In the genomic region with DNA sequence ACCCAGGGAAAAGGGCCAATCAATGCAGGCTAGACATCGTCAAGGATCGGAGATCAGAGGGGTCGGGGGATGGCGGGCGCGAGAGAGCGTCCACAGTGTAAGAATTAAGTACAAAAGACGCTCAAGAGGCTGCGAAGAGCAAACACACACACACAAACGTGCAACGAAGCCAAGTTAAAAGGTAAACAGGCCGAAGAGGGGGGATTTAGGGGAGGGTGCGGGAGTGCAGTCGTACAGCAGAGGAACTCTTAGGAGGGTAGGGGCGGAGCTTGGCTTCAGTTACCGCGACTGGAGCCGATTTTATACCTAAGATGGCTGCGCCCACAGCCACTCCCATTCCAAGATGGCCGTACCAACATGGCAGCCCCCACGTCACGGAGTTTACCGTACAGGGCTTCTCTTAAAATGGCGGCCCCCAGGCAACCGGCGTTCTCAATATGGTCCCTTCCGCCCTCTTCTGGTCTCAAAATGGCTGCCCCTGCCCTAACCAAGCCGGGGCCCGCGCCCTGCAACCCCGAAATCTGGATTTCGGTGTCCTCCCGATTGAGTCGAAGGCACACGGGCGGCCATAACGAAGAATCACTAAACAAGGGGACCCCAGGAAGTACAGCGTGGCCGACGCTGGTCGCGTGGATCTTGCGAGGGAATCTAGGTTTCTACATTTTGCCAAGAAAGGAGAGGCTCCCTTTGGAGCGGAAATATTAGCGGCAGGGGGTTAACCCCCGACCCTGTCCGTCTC, we compare ENCODE assay signal across 8 cellular contexts. TPM values are rescaled to one million over a fixed set of nuclear protein-coding genes. Genes with fewer than 3 reads are reported as not detected.
A peak's percentile ranks its signal among the peaks of the same experiment; 100 is the strongest.
DNase-seq lines count a peak whose midpoint lies in the region; ATAC-seq and TF ChIP-seq lines count a peak whose summit lies in the region.

No MANE protein-coding gene starts in this region.

- H3K27ac Mint-ChIP-seq in activated CD4-positive, alpha-beta T cell treated with anti-CD3 and anti-CD28 coated beads, Interleukin-2, amount 10 ng/mL, durations not matched to agents 24 days and 14 days = peak overlapping the region; percentile 95

- no peaks in the 10 kb centered on the region for H3K9me3 Mint-ChIP-seq in activated CD4-positive, alpha-beta T cell treated with anti-CD3 and anti-CD28 coated beads, Interleukin-2, amount 10 ng/mL, durations not matched to agents 24 days and 14 days

- peak overlapping the region; percentile 85 for H3K27ac ChIP-seq in 22Rv1
- H3K27ac ChIP-seq in coronary artery = peak overlapping the region; percentile 88 to 93

- intact Hi-C loops in activated CD4-positive, alpha-beta T cell treated with anti-CD3 and anti-CD28 coated beads, Interleukin-2, amount 10 ng/mL, durations not matched to agents 24 days and 14 days (cut with micrococcal nuclease) = loop anchor here (1.0 to 5.0 kb wide), 9 partner anchors 18 to 118 kb away; a partner anchor contains a TSS

- peaks cover 53% of the 10 kb centered on the region for H3K36me3 Mint-ChIP-seq in activated CD4-positive, alpha-beta T cell treated with anti-CD3 and anti-CD28 coated beads, Interleukin-2, amount 10 ng/mL, durations not matched to agents 24 days and 14 days (ENCODE audit: low read depth)

- TF ChIP-seq CTCF in 22Rv1 (IDR thresholded peaks at IDR 0.05) = no peak
- no peak for TF ChIP-seq CTCF in coronary artery (IDR thresholded peaks at IDR 0.05)

- H3K4me1 Mint-ChIP-seq in activated CD4-positive, alpha-beta T cell treated with anti-CD3 and anti-CD28 coated beads, Interleukin-2, amount 10 ng/mL, durations not matched to agents 24 days and 14 days = peaks cover 54% of the 10 kb centered on the region

- H3K4me3 ChIP-seq in coronary artery = peak overlapping the region; percentile 78

- peak overlapping the region; percentile 91 for H3K4me3 Mint-ChIP-seq in activated CD4-positive, alpha-beta T cell treated with anti-CD3 and anti-CD28 coated beads, Interleukin-2, amount 10 ng/mL, durations not matched to agents 24 days and 14 days

- ATAC-seq in GM18858 (IDR thresholded peaks at IDR 0.05; ENCODE audit: unreplicated experiment) = peak; percentile 46
- ATAC-seq in HG03095 (IDR thresholded peaks at IDR 0.05; ENCODE audit: unreplicated experiment) = peak; percentile 55

- DNase-seq in NCI-H345 (lab: John Stamatoyannopoulos, UW) = peak; percentile 99
- peak; percentile 98 for DNase-seq in activated CD4-positive, alpha-beta T cell treated with anti-CD3 and anti-CD28 coated beads, Interleukin-2, amount 10 ng/mL, durations not matched to agents 24 days and 14 days
- peak; percentile 98 for DNase-seq in coronary artery (ENCODE audit: low spot score)
- DNase-seq in left kidney (ENCODE audit: low read depth, low spot score) = peak; percentile 99
- peak; percentile 87 to 93 for DNase-seq in stimulated activated CD4-positive, alpha-beta T cell treated with anti-CD3 and anti-CD28 coated beads, Interleukin-1b, Interleukin-23, amount 100 ng/mL, for 4 hours (ENCODE audit: low read depth in 2 of 2)

- H3K27me3 Mint-ChIP-seq in activated CD4-positive, alpha-beta T cell treated with anti-CD3 and anti-CD28 coated beads, Interleukin-2, amount 10 ng/mL, durations not matched to agents 24 days and 14 days = no peaks in the 10 kb centered on the region

RNA-seq across cellular contexts. Expression of a gene that starts 2.0 kb away (rescaled TPM):
- 0.24 TPM in 1 of 2 replicates, not detected in the other for total RNA-seq in activated CD4-positive, alpha-beta T cell treated with anti-CD3 and anti-CD28 coated beads, Interleukin-2, amount 10 ng/mL, durations not matched to agents 24 days and 14 days

RNA-seq across cellular contexts. Expression of a gene that starts 2.2 kb away (rescaled TPM):
- total RNA-seq in activated CD4-positive, alpha-beta T cell treated with anti-CD3 and anti-CD28 coated beads, Interleukin-2, amount 10 ng/mL, durations not matched to agents 24 days and 14 days = 29.6 and 32.4 TPM in 2 replicates

RNA-seq across cellular contexts. Expression of a gene that starts 17.8 kb away (rescaled TPM):
- 60.5 and 60.6 TPM in 2 replicates for total RNA-seq in activated CD4-positive, alpha-beta T cell treated with anti-CD3 and anti-CD28 coated beads, Interleukin-2, amount 10 ng/mL, durations not matched to agents 24 days and 14 days

RNA-seq across cellular contexts. Expression of a gene that starts 18.9 kb away (rescaled TPM):
- 32.7 and 33.3 TPM in 2 replicates for total RNA-seq in activated CD4-positive, alpha-beta T cell treated with anti-CD3 and anti-CD28 coated beads, Interleukin-2, amount 10 ng/mL, durations not matched to agents 24 days and 14 days

RNA-seq across cellular contexts. Expression of a gene that starts 20.1 kb away (rescaled TPM):
- total RNA-seq in activated CD4-positive, alpha-beta T cell treated with anti-CD3 and anti-CD28 coated beads, Interleukin-2, amount 10 ng/mL, durations not matched to agents 24 days and 14 days = 0.16 and 0.17 TPM in 2 replicates

Comparison
In these comparisons a context has a peak if more than half of its experiments do, and no peak if none do; other contexts are left out.
1. Peak in every context shown above with its lines: DNase-seq, ATAC-seq, H3K4me3 ChIP-seq and H3K27ac ChIP-seq.